In the genomic region with DNA sequence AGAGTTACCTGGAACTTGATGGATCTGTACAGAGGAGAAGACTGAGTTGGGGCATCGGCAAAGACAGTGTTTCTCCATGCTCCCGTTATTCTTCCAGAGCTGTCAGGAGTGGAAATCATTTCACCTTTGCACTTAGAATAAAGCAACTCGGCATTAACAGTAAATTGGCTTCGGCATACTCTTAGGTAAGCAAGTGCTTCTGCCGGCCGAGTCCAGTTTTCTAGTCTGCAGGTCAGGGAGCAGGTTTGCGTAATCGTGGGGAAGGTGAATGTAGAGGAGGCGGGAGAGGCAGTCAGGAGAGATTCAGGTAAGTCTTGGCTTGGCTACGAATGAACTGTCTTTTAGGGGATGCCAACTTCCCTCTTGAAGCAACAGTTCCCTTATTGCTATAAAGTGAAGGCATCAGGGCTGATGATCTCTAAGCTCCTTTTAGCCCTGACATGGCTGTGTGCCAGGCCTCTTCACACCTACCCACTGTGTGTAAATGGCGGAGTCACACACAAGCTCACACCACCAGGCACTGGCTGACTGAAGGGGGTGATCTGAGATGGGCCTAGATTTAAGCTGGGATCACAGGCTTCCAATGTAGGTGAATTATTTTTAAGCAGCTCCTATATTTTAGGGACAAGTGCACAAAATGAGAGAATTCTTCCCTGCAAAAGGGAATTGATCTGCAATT, we compare ENCODE assay signal across 15 cellular contexts.
A peak's percentile ranks its signal among the peaks of the same experiment; 100 is the strongest.
DNase-seq lines count a peak whose midpoint lies in the region; ATAC-seq, FAIRE-seq and TF ChIP-seq lines count a peak whose summit lies in the region.
"Had no signal": no experiment of that assay in that cellular context is flagged by ENCODE, and none has a peak within 500 bp of the region (broad histone marks: within the 10 kb centered on the region; RNA-seq: fewer than 3 reads in every experiment).

No MANE protein-coding gene starts in this region.

- no peaks in the 10 kb centered on the region for H3K9me3 Mint-ChIP-seq in Calu3 (ENCODE audit: low read depth, unreplicated experiment)

- ATAC-seq in T-helper 17 cell (no peak), SK-N-SH treated with all-trans-retinoic acid at 6 μM for 48 hours (no peak)
- ATAC-seq: PC-3 had no signal

- no peak for TF ChIP-seq CTCF in Calu3 (IDR thresholded peaks at IDR 0.05; ENCODE audit: unreplicated experiment)
- TF ChIP-seq CTCF in liver (IDR thresholded peaks at IDR 0.05; ENCODE audit: low read depth, low read length, missing input control) = no peak
- no peak for TF ChIP-seq CTCF in kidney (IDR thresholded peaks at IDR 0.05; ENCODE audit: borderline replicate concordance, extremely low read depth, insufficient read depth)
- no peak for TF ChIP-seq CTCF in GM10266 (IDR thresholded peaks at IDR 0.05; ENCODE audit: control insufficient read depth, insufficient read depth, low read depth, missing control alignments)

- H3K27me3 ChIP-seq in liver (ENCODE audit: control insufficient read depth in 4 of 4, insufficient read depth in 4 of 4, low read length in 3 of 4) (no peaks in the 10 kb centered on the region), small intestine (ENCODE audit: control insufficient read depth in 2 of 2, insufficient read depth in 2 of 2, low read length in 2 of 2) (no peaks in the 10 kb centered on the region)

- FAIRE-seq in small intestine (lab: Jason Lieb, UNC) (no peak), kidney (lab: Jason Lieb, UNC) (no peak)

- H3K27ac ChIP-seq in liver (ENCODE audit: low read depth in 1 of 2, low read length in 2 of 2) = peak overlapping the region; percentile 27 to 40
- no peak overlapping the region for H3K27ac ChIP-seq in small intestine (ENCODE audit: low read depth in 1 of 2, low read length in 1 of 2)
- H3K27ac ChIP-seq in kidney (ENCODE audit: low read depth in 2 of 2, low read length in 2 of 2) = no peak overlapping the region
- H3K27ac ChIP-seq: C4-2B had no signal

- CTCF ChIA-PET in Calu3 (lab: Charles Lee) = no interaction called here

- 36% methylated on average over 11 of the region's 11 CpGs for WGBS in liver
- 58 to 80% (median 61%) methylated on average over 11 of the region's 11 CpGs for WGBS in small intestine, 3 donors

- H3K4me3 Mint-ChIP-seq in Calu3 (ENCODE audit: low read depth, unreplicated experiment) = no peak overlapping the region
- H3K4me3 Mint-ChIP-seq in T-helper 17 cell = no peak overlapping the region

- DNase-seq in Calu3 (peak; percentile 20), T-helper 17 cell (no peak), small intestine (peak; percentile 3), kidney (no peak), GM10266 (ENCODE audit: extremely low spot score) (no peak)
- DNase-seq in stimulated activated naive CD4-positive, alpha-beta T cell treated with Interleukin-2 at 50 U/mL for 16 hours (lab: John Stamatoyannopoulos, UW) = no peak
- DNase-seq: ACHN, AML-193, NCI-H1092 treated with DMSO at 0.1 percent for 48 hours, NCI-H2081 treated with DMSO at 0.1 percent for 48 hours, NCI-H748 treated with DMSO at 0.1 percent for 48 hours, PC-3 had no signal

- H3K27ac Mint-ChIP-seq in Calu3 (ENCODE audit: unreplicated experiment) (no peak overlapping the region), T-helper 17 cell (peak overlapping the region; percentile 98)

- H3K9me3 ChIP-seq in T-helper 17 cell (ENCODE audit: control insufficient read depth, low read length, poor library complexity, severe bottlenecking) (no peaks in the 10 kb centered on the region), liver (ENCODE audit: control insufficient read depth in 4 of 4, low read length in 3 of 4) (no peaks in the 10 kb centered on the region), small intestine (ENCODE audit: control insufficient read depth, low read depth) (no peaks in the 10 kb centered on the region), kidney (ENCODE audit: control insufficient read depth in 1 of 2, low read length in 2 of 2) (no peaks in the 10 kb centered on the region)

- no peaks in the 10 kb centered on the region for H3K27me3 Mint-ChIP-seq in Calu3 (ENCODE audit: unreplicated experiment)
- H3K27me3 Mint-ChIP-seq in T-helper 17 cell = no peaks in the 10 kb centered on the region

- peaks cover 0 to 31% (median 23%) of the 10 kb centered on the region in 4 donors for H3K4me1 ChIP-seq in liver (ENCODE audit: control insufficient read depth in 4 of 4, insufficient read depth in 4 of 4, low read length in 3 of 4)
- no peaks in the 10 kb centered on the region for H3K4me1 ChIP-seq in small intestine (ENCODE audit: control insufficient read depth in 2 of 2, insufficient read depth in 1 of 2, low read depth in 1 of 2, low read length in 1 of 2)
- H3K4me1 ChIP-seq in kidney (ENCODE audit: control insufficient read depth in 1 of 2, insufficient read depth in 1 of 2, low read depth in 1 of 2, low read length in 2 of 2) = no peaks in the 10 kb centered on the region

- intact Hi-C loops in Calu3 (cut with micrococcal nuclease; ENCODE audit: unreplicated experiment) (no loop called here), kidney (cut with DNase I) (no loop called here)

- peak; percentile 59 for TF ChIP-seq RAD21 in liver (IDR thresholded peaks at IDR 0.05)

- no TSS peak for BruUV-seq in Calu3 (replicated peaks; lab: Mats Ljungman, UMichigan)

- H3K36me3 Mint-ChIP-seq in Calu3 (ENCODE audit: insufficient read depth, unreplicated experiment) (peaks cover 6% of the 10 kb centered on the region), T-helper 17 cell (ENCODE audit: low read depth) (peaks cover 2% of the 10 kb centered on the region)

- no peaks in the 10 kb centered on the region for H3K36me3 ChIP-seq in liver (ENCODE audit: control insufficient read depth in 4 of 4, insufficient read depth in 3 of 4, low read depth in 1 of 4, low read length in 3 of 4)
- H3K36me3 ChIP-seq in small intestine (ENCODE audit: control insufficient read depth in 2 of 2, insufficient read depth in 2 of 2, low read length in 2 of 2) = no peaks in the 10 kb centered on the region
- H3K36me3 ChIP-seq in kidney (ENCODE audit: control insufficient read depth in 1 of 2, insufficient read depth in 2 of 2, low read length in 2 of 2) = no peaks in the 10 kb centered on the region

- H3K4me1 Mint-ChIP-seq in Calu3 (ENCODE audit: low read depth, unreplicated experiment) (peaks cover 30% of the 10 kb centered on the region), T-helper 17 cell (peaks cover 29% of the 10 kb centered on the region)

- H3K9ac ChIP-seq in liver (ENCODE audit: low read depth in 1 of 2, low read length in 2 of 2) (peak overlapping the region in 1 of 2 donors; percentile 15), kidney (ENCODE audit: low read length in 2 of 2) (no peak overlapping the region)

- H3K4me3 ChIP-seq in liver (ENCODE audit: low read depth in 1 of 3, low read length in 3 of 3) (peak overlapping the region in 1 of 3 donors; percentile 42), small intestine (ENCODE audit: low read depth in 1 of 2, low read length in 2 of 2) (no peak overlapping the region), kidney (ENCODE audit: low read length in 2 of 2) (no peak overlapping the region)

TF ChIP-seq in liver, 16 proteins besides CTCF, POLR2A, EP300 and RAD21 (continues in another document):
- TF ChIP-seq NR2F2 (IDR thresholded peaks at IDR 0.05) (peak; percentile 65), HNF4A (conservative IDR thresholded peaks at IDR 0.05) (peak; percentile 99 to 100), GABPA (IDR thresholded peaks at IDR 0.05 in 1 of 2, conservative IDR thresholded peaks at IDR 0.05 in 1 of 2) (no peak), FOXA1 (IDR thresholded peaks at IDR 0.05) (peak; percentile 45), TAF1 (conservative IDR thresholded peaks at IDR 0.05) (no peak), EGR1 (IDR thresholded peaks at IDR 0.05; ENCODE audit: low read depth in 2 of 2) (peak in 1 of 2 donors; percentile 65), FOXA2 (IDR thresholded peaks at IDR 0.05) (peak; percentile 72), YY1 (IDR thresholded peaks at IDR 0.05) (peak; percentile 68), HNF4G (IDR thresholded peaks at IDR 0.05) (peak; percentile 97)
- TF ChIP-seq, protein P1, sequence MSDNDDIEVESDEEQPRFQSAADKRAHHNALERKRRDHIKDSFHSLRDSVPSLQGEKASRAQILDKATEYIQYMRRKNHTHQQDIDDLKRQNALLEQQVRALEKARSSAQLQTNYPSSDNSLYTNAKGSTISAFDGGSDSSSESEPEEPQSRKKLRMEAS (IDR thresholded peaks at IDR 0.05) = peak; percentile 76

TF ChIP-seq in SK-N-SH treated with all-trans-retinoic acid at 6 μM for 48 hours, 23 proteins besides CTCF, POLR2A, EP300 and RAD21:
- no peak for TF ChIP-seq ESRRG (CRISPR knock-in tag; IDR thresholded peaks at IDR 0.05)
- TF ChIP-seq, protein P2, sequence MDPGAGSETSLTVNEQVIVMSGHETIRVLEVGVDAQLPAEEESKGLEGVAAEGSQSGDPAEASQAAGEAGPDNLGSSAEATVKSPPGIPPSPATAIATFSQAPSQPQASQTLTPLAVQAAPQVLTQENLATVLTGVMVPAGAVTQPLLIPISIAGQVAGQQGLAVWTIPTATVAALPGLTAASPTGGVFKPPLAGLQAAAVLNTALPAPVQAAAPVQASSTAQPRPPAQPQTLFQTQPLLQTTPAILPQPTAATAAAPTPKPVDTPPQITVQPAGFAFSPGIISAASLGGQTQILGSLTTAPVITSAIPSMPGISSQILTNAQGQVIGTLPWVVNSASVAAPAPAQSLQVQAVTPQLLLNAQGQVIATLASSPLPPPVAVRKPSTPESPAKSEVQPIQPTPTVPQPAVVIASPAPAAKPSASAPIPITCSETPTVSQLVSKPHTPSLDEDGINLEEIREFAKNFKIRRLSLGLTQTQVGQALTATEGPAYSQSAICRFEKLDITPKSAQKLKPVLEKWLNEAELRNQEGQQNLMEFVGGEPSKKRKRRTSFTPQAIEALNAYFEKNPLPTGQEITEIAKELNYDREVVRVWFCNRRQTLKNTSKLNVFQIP (CRISPR knock-in tag; IDR thresholded peaks at IDR 0.05; ENCODE audit: borderline replicate concordance, low read depth) = no peak
- no peak for TF ChIP-seq ZNF70 (CRISPR knock-in tag; IDR thresholded peaks at IDR 0.05)
- TF ChIP-seq BACH2 (CRISPR knock-in tag; IDR thresholded peaks at IDR 0.05; ENCODE audit: borderline replicate concordance) = no peak
- no peak for TF ChIP-seq OSR1 (CRISPR knock-in tag; IDR thresholded peaks at IDR 0.05)
- TF ChIP-seq PPARA (CRISPR knock-in tag; IDR thresholded peaks at IDR 0.05; ENCODE audit: borderline replicate concordance) = no peak
- no peak for TF ChIP-seq RARB (CRISPR knock-in tag; IDR thresholded peaks at IDR 0.05)
- no peak for TF ChIP-seq ARNTL (CRISPR knock-in tag; IDR thresholded peaks at IDR 0.05; ENCODE audit: borderline replicate concordance, low read depth)
- no peak for TF ChIP-seq TCF4 (CRISPR knock-in tag; IDR thresholded peaks at IDR 0.05; ENCODE audit: borderline replicate concordance)
- TF ChIP-seq ZNF565 (CRISPR knock-in tag; conservative IDR thresholded peaks at IDR 0.05; ENCODE audit: low read depth) = no peak
- no peak for TF ChIP-seq TOX (CRISPR knock-in tag; IDR thresholded peaks at IDR 0.05; ENCODE audit: borderline replicate concordance)
- no peak for TF ChIP-seq ZFP30 (CRISPR knock-in tag; IDR thresholded peaks at IDR 0.05)
TF ChIP-seq in SK-N-SH treated with all-trans-retinoic acid at 6 μM for 48 hours: peak in this region for 0.

Comparison
In these comparisons a context has a peak if more than half of its experiments do, and no peak if none do; other contexts are left out.
1. DNase-seq: peak in Calu3 (single experiment) and small intestine (single experiment); none in T-helper 17 cell (0 of 3), stimulated activated naive CD4-positive, alpha-beta T cell treated with Interleukin-2 at 50 U/mL for 16 hours (single experiment), kidney (single experiment) and GM10266 (single experiment).
2. H3K27ac ChIP-seq: peak in liver (2 of 2); none in small intestine (0 of 2) and kidney (0 of 2).